In genomic region chr11:2886936-2887335, GRCh38 we compare ENCODE assay signal across 12 cellular contexts. TPM values are rescaled to one million over a fixed set of nuclear protein-coding genes. Genes with fewer than 3 reads are reported as not detected.
DNase-seq lines count a peak whose midpoint lies in the region; ATAC-seq, FAIRE-seq and TF ChIP-seq lines count a peak whose summit lies in the region.
"Had no signal": no experiment of that assay in that cellular context is flagged by ENCODE, and none has a peak within 500 bp of the region (broad histone marks: within the 10 kb centered on the region; RNA-seq: fewer than 3 reads in every experiment).

No MANE protein-coding gene starts in this region.

- peak overlapping the region; percentile 36 for H3K4me3 Mint-ChIP-seq in activated T-cell treated with anti-CD3 and anti-CD28 coated beads, Interleukin-2, amount 50 U/mL, for 24 hours
- H3K4me3 Mint-ChIP-seq in activated T-helper 17 cell treated with anti-CD3 and anti-CD28 coated beads, Interleukin-2, amount 50 U/mL, for 72 hours: peak overlapping the region; percentile 48
- peak overlapping the region; percentile 54 for H3K4me3 Mint-ChIP-seq in mesothelial cell of epicardium

- DNase-seq in activated T-cell treated with anti-CD3 and anti-CD28 coated beads, Interleukin-2, amount 50 U/mL, for 24 hours: no peak
- no peak for DNase-seq in activated T-cell treated with anti-CD3 and anti-CD28 coated beads, Interleukin-2, amount 50 U/mL, for 1 hour
- DNase-seq in mesothelial cell of epicardium (ENCODE audit: low spot score in 2 of 2, unreplicated experiment in 2 of 2): no peak
- DNase-seq in testis: no peak
- DNase-seq in NCI-H524 (lab: John Stamatoyannopoulos, UW): no peak
- no peak for DNase-seq in H54 (ENCODE audit: insufficient read length, low spot score)
- DNase-seq in G401 (ENCODE audit: low spot score): no peak
- DNase-seq: amniotic stem cell; effector CD8-positive, alpha-beta T cell had no signal

- H3K27ac ChIP-seq in testis: peak overlapping the region; percentile 47 to 89

- no peaks in the 10 kb centered on the region for H3K9me3 Mint-ChIP-seq in activated T-cell treated with anti-CD3 and anti-CD28 coated beads, Interleukin-2, amount 50 U/mL, for 24 hours
- no peaks in the 10 kb centered on the region for H3K9me3 Mint-ChIP-seq in activated T-helper 17 cell treated with anti-CD3 and anti-CD28 coated beads, Interleukin-2, amount 50 U/mL, for 72 hours
- H3K9me3 Mint-ChIP-seq in mesothelial cell of epicardium: no peaks in the 10 kb centered on the region

- H3K27me3 Mint-ChIP-seq in activated T-cell treated with anti-CD3 and anti-CD28 coated beads, Interleukin-2, amount 50 U/mL, for 24 hours: peaks cover 11% of the 10 kb centered on the region
- peaks cover 6% of the 10 kb centered on the region for H3K27me3 Mint-ChIP-seq in activated T-helper 17 cell treated with anti-CD3 and anti-CD28 coated beads, Interleukin-2, amount 50 U/mL, for 72 hours
- H3K27me3 Mint-ChIP-seq in mesothelial cell of epicardium (ENCODE audit: low read depth): no peaks in the 10 kb centered on the region

- intact Hi-C loops in testis (cut with DNase I; ENCODE audit: low total_unique reads): no loop called here

- no peaks in the 10 kb centered on the region for H3K36me3 ChIP-seq in testis (ENCODE audit: low read depth, missing control alignments)

- no peaks in the 10 kb centered on the region for H3K27me3 ChIP-seq in testis

- in situ Hi-C loops in G401 (cut with HindIII; ENCODE audit: low sequenced_read_pairs): no loop called here

- H3K4me1 Mint-ChIP-seq in activated T-cell treated with anti-CD3 and anti-CD28 coated beads, Interleukin-2, amount 50 U/mL, for 24 hours (ENCODE audit: low read depth): peaks cover 18% of the 10 kb centered on the region
- no peaks in the 10 kb centered on the region for H3K4me1 Mint-ChIP-seq in activated T-helper 17 cell treated with anti-CD3 and anti-CD28 coated beads, Interleukin-2, amount 50 U/mL, for 72 hours
- H3K4me1 Mint-ChIP-seq in mesothelial cell of epicardium: peaks cover 38% of the 10 kb centered on the region

- no peak for TF ChIP-seq POLR2A in testis (IDR thresholded peaks at IDR 0.05)
- TF ChIP-seq POLR2A in H54 (IDR thresholded peaks at IDR 0.05; ENCODE audit: low read depth, low read length): no peak

- H3K9me3 ChIP-seq in testis: no peaks in the 10 kb centered on the region

- no peak for ATAC-seq in activated T-helper 17 cell treated with anti-CD3 and anti-CD28 coated beads, Interleukin-2, amount 50 U/mL, for 72 hours (replicated peaks)

- no peak overlapping the region for H3K27ac Mint-ChIP-seq in activated T-cell treated with anti-CD3 and anti-CD28 coated beads, Interleukin-2, amount 50 U/mL, for 24 hours
- no peak overlapping the region for H3K27ac Mint-ChIP-seq in activated T-helper 17 cell treated with anti-CD3 and anti-CD28 coated beads, Interleukin-2, amount 50 U/mL, for 72 hours
- peak overlapping the region; percentile 64 for H3K27ac Mint-ChIP-seq in mesothelial cell of epicardium

- WGBS in testis, 2 donors: 91 to 100% methylated on average over 2 to 4 of the region's 5 CpGs

- peaks cover 44% of the 10 kb centered on the region for H3K4me1 ChIP-seq in testis

- H3K36me3 Mint-ChIP-seq in activated T-cell treated with anti-CD3 and anti-CD28 coated beads, Interleukin-2, amount 50 U/mL, for 24 hours (ENCODE audit: low read depth): no peaks in the 10 kb centered on the region
- H3K36me3 Mint-ChIP-seq in activated T-helper 17 cell treated with anti-CD3 and anti-CD28 coated beads, Interleukin-2, amount 50 U/mL, for 72 hours (ENCODE audit: low read depth): peaks cover 7% of the 10 kb centered on the region
- peaks cover 5% of the 10 kb centered on the region for H3K36me3 Mint-ChIP-seq in mesothelial cell of epicardium

- TF ChIP-seq CTCF in mesothelial cell of epicardium (IDR thresholded peaks at IDR 0.05; ENCODE audit: unreplicated experiment) (no peak), testis (IDR thresholded peaks at IDR 0.05) (no peak)

- no peak overlapping the region for H3K4me3 ChIP-seq in testis

- no peak for FAIRE-seq in H54 (lab: Jason Lieb, UNC)
- FAIRE-seq: keratinocyte had no signal

RNA-seq across cellular contexts. Expression of gene CDKN1C, which starts 1.4 kb away (rescaled TPM):
- 10 to 100 TPM in 1 of 2 donors, under 1 TPM in 1; 0.58 to 34.8 TPM for total RNA-seq in activated T-helper 17 cell treated with anti-CD3 and anti-CD28 coated beads, Interleukin-2, amount 50 U/mL, for 72 hours
- total RNA-seq in mesothelial cell of epicardium (132 to 148 TPM (median 146 TPM) in 3 replicates), testis (10 to 100 TPM; 24.3 to 34.9 TPM)
- 15.2 TPM for polyA plus RNA-seq in testis (ENCODE audit: insufficient read depth, low read depth, low replicate concordance)
- 14.0 and 15.6 TPM in 2 replicates for total RNA-seq in G401 (2014; rRNA removed; shearing (Covaris generic))

RNA-seq across cellular contexts. Expression of gene PHLDA2, which starts 42.3 kb away (rescaled TPM):
- total RNA-seq in activated T-helper 17 cell treated with anti-CD3 and anti-CD28 coated beads, Interleukin-2, amount 50 U/mL, for 72 hours: 1 to 10 TPM; 5.6 to 9.1 TPM
- total RNA-seq in mesothelial cell of epicardium (1.3 to 1.9 TPM (median 1.5 TPM) in 3 replicates), testis (1 to 10 TPM; 2.2 to 4.0 TPM)
- polyA plus RNA-seq in testis (ENCODE audit: insufficient read depth, low read depth, low replicate concordance): 0.62 TPM
- 2.2 and 3.1 TPM in 2 replicates for total RNA-seq in G401 (2014; rRNA removed; shearing (Covaris generic))
- polyA plus RNA-seq: neural cell had no signal
